Comparison of ENCODE assay signal across 8 cellular contexts in genomic region chr4:99087887-99088484, GRCh38. TPM values are rescaled to one million over a fixed set of nuclear protein-coding genes. Genes with fewer than 3 reads are reported as not detected.
A peak's percentile ranks its signal among the peaks of the same experiment; 100 is the strongest.
DNase-seq lines count a peak whose midpoint lies in the region; ATAC-seq and TF ChIP-seq lines count a peak whose summit lies in the region.

No MANE protein-coding gene starts in this region.

- H3K36me3 Mint-ChIP-seq in WTC11 = peaks cover 31% of the 10 kb centered on the region

- H3K27ac ChIP-seq in esophagus (ENCODE audit: low read depth in 2 of 2, low read length in 1 of 2) (peak overlapping the region; percentile 92 to 98), tibial nerve (peak overlapping the region; percentile 90 to 97 (median 94))

- 2 to 4% methylated on average over 18 of the region's 18 CpGs for WGBS in esophagus, 2 donors
- 3 to 4% methylated on average over 14 to 18 of the region's 18 CpGs for WGBS in tibial nerve, 2 donors

- H3K27me3 ChIP-seq in H7 (ENCODE audit: control insufficient read depth, insufficient read depth, low read length) (no peaks in the 10 kb centered on the region), esophagus (ENCODE audit: control insufficient read depth in 1 of 2, insufficient read depth in 2 of 2, low read length in 2 of 2) (no peaks in the 10 kb centered on the region), tibial nerve (no peaks in the 10 kb centered on the region)

- TF ChIP-seq POLR2A in tibial nerve (IDR thresholded peaks at IDR 0.05) = no peak

- H3K4me1 ChIP-seq in esophagus (ENCODE audit: control insufficient read depth in 2 of 2, insufficient read depth in 2 of 2, low read length in 1 of 2) = no peaks in the 10 kb centered on the region
- peaks cover 14% of the 10 kb centered on the region for H3K4me1 ChIP-seq in mucosa of descending colon (ENCODE audit: low read depth)
- peaks cover 0 to 66% (median 3%) of the 10 kb centered on the region in 4 donors for H3K4me1 ChIP-seq in tibial nerve

- peaks cover 45% of the 10 kb centered on the region for H3K4me1 Mint-ChIP-seq in WTC11

- peaks cover 13% of the 10 kb centered on the region for H3K36me3 ChIP-seq in H7 (replicated peaks; ENCODE audit: control insufficient read depth, insufficient read depth, low read length)
- peaks cover 0 to 3% of the 10 kb centered on the region in 2 donors for H3K36me3 ChIP-seq in esophagus (ENCODE audit: control insufficient read depth in 2 of 2, insufficient read depth in 2 of 2, low read length in 1 of 2)
- no peaks in the 10 kb centered on the region for H3K36me3 ChIP-seq in mucosa of descending colon (ENCODE audit: low read depth)
- H3K36me3 ChIP-seq in tibial nerve = peaks cover 0 to 28% (median 8%) of the 10 kb centered on the region in 3 donors

- H3K4me3 Mint-ChIP-seq in WTC11 = peak overlapping the region; percentile 92

- peak overlapping the region; percentile 78 for H3K4me3 ChIP-seq in H7 (ENCODE audit: insufficient read depth, low read depth, low read length)
- H3K4me3 ChIP-seq in esophagus (ENCODE audit: low read depth in 1 of 2, low read length in 2 of 2) = peak overlapping the region; percentile 94 to 95
- H3K4me3 ChIP-seq in mucosa of descending colon = peak overlapping the region; percentile 63
- peak overlapping the region; percentile 61 to 87 (median 74) for H3K4me3 ChIP-seq in tibial nerve

- 0 out of 2 replicates have a peak, but pooled peaks cover 1% of the 10 kb centered on the region for H3K9me3 Mint-ChIP-seq in WTC11

- intact Hi-C loops in mucosa of descending colon (cut with DNase I, micrococcal nuclease) = no loop called here

- peak overlapping the region; percentile 95 for H3K27ac Mint-ChIP-seq in WTC11

- peak; percentile 18 for ATAC-seq in WTC11
- ATAC-seq in mucosa of descending colon = peak; percentile 60

- POLR2A ChIA-PET in WTC11 (lab: Charles Lee) = interaction anchor here (1.1 to 1.5 kb wide), 3 partner anchors 92 to 827 kb away, joined by 6 to 11 read pairs (median 7); partner anchors contain the start of genes EIF4E, METAP1 and RAP1GDS1

- CTCF ChIA-PET in WTC11 (lab: Charles Lee) = interaction anchor here (1.0 to 1.3 kb wide), 4 partner anchors 93 to 375 kb away, joined by 3 to 6 read pairs (median 4); partner anchors contain the start of gene METAP1

- TF ChIP-seq CTCF in WTC11 (IDR thresholded peaks at IDR 0.05) = no peak
- no peak for TF ChIP-seq CTCF in mucosa of descending colon (IDR thresholded peaks at IDR 0.05)
- no peak for TF ChIP-seq CTCF in tibial nerve (IDR thresholded peaks at IDR 0.05)

- TF ChIP-seq EP300 in tibial nerve (IDR thresholded peaks at IDR 0.05) = peak in 1 of 2 donors; percentile 84

- H3K9me3 ChIP-seq in esophagus (ENCODE audit: control insufficient read depth in 2 of 2, insufficient read depth in 1 of 2, low read depth in 1 of 2, low read length in 1 of 2) (no peaks in the 10 kb centered on the region), mucosa of descending colon (no peaks in the 10 kb centered on the region), tibial nerve (no peaks in the 10 kb centered on the region)

- H3K27me3 Mint-ChIP-seq in WTC11 (ENCODE audit: low read depth) = no peaks in the 10 kb centered on the region

- DNase-seq in activated T-cell treated with anti-CD3 and anti-CD28 coated beads for 24 hours (ENCODE audit: low read depth) = peak; percentile 2
- DNase-seq in activated T-cell treated with anti-CD3 and anti-CD28 coated beads, Interleukin-2, amount 50 U/mL, for 1 hour = no peak
- no peak for DNase-seq in H7
- DNase-seq in Kasumi-1 (lab: John Stamatoyannopoulos, UW) = peak; percentile 58 to 72
- DNase-seq in WTC11 (ENCODE audit: low spot score) = peak; percentile 12
- peak in 2 of 3 donors; percentile 63 to 70 for DNase-seq in mucosa of descending colon
- peak; percentile 63 to 81 for DNase-seq in tibial nerve (ENCODE audit: low spot score in 2 of 2)

TF ChIP-seq in WTC11, 78 proteins besides CTCF, POLR2A, EP300 and RAD21:
- TF ChIP-seq ZNF416 (CRISPR knock-in tag; IDR thresholded peaks at IDR 0.05) (no peak), ZNF425 (CRISPR knock-in tag; conservative IDR thresholded peaks at IDR 0.05) (no peak), NFYB (CRISPR knock-in tag; conservative IDR thresholded peaks at IDR 0.05; ENCODE audit: low read depth) (no peak), FOXK1 (CRISPR knock-in tag; IDR thresholded peaks at IDR 0.05) (no peak), ZNF232 (CRISPR knock-in tag; IDR thresholded peaks at IDR 0.05) (no peak), MYBL2 (CRISPR knock-in tag; IDR thresholded peaks at IDR 0.05) (no peak), ZNF263 (CRISPR knock-in tag; IDR thresholded peaks at IDR 0.05; ENCODE audit: low read depth) (no peak), HMGA2 (CRISPR knock-in tag; IDR thresholded peaks at IDR 0.05) (no peak)

RNA-seq across cellular contexts. Expression of gene ADH5, which starts 0.6 kb away (rescaled TPM):
- total RNA-seq in H7 (2014; rRNA removed; shearing (Covaris generic)) = 331 and 341 TPM in 2 replicates
- 244 to 252 TPM (median 247 TPM) in 3 replicates for total RNA-seq in WTC11 (2021)
- 100 to 1,000 TPM in 1 of 2 donors, 10 to 100 TPM in 1; 51.0 to 112 TPM for polyA plus RNA-seq in esophagus
- total RNA-seq in mucosa of descending colon = 100 to 1,000 TPM; 136 to 236 (median 192) TPM
- total RNA-seq in tibial nerve = 100 to 1,000 TPM; 111 to 139 (median 122) TPM

RNA-seq across cellular contexts. Expression of gene ADH4, which starts 56.1 kb away (rescaled TPM):
- 0.55 TPM in 2 replicates for total RNA-seq in H7 (2014; rRNA removed; shearing (Covaris generic))
- 0.11 to 0.18 TPM (median 0.16 TPM) in 3 replicates for total RNA-seq in WTC11 (2021)
- 1 to 10 TPM in 1 of 2 donors, under 1 TPM in 1; 0.10 to 1.5 TPM for polyA plus RNA-seq in esophagus
- under 1 TPM; 0.19 to 0.41 (median 0.23) TPM for total RNA-seq in mucosa of descending colon
- 1 to 10 TPM in 1 of 4 donors, under 1 TPM in 3; 0.42 to 5.1 (median 0.62) TPM for total RNA-seq in tibial nerve

Comparison
In these comparisons a context has a peak if more than half of its experiments do, and no peak if none do; other contexts are left out.
1. DNase-seq: peak in activated T-cell treated with anti-CD3 and anti-CD28 coated beads for 24 hours (single experiment), Kasumi-1 (2 of 2), WTC11 (single experiment), mucosa of descending colon (2 of 3) and tibial nerve (2 of 2); none in activated T-cell treated with anti-CD3 and anti-CD28 coated beads, Interleukin-2, amount 50 U/mL, for 1 hour (single experiment) and H7 (single experiment).
2. Peak in every context shown above with its lines, with median percentiles within 50 percentile points of each other: H3K4me3 ChIP-seq.